In genomic region chr7:69192134-69192533, GRCh38 we compare ENCODE assay signal across 27 cellular contexts.
A peak's percentile ranks its signal among the peaks of the same experiment; 100 is the strongest.
DNase-seq lines count a peak whose midpoint lies in the region; ATAC-seq lines count a peak whose summit lies in the region.
"Had no signal": no experiment of that assay in that cellular context is flagged by ENCODE, and none has a peak within 500 bp of the region (broad histone marks: within the 10 kb centered on the region; RNA-seq: fewer than 3 reads in every experiment).

No MANE protein-coding gene starts in this region.

- H3K9me3 Mint-ChIP-seq in stimulated activated naive B cell treated with anti-CD40 and anti-IgM and Interleukin-4, amounts not matched to agents 10 μg/mL and 1 μg/mL and 100 μg/mL, for 72 hours, result peaks cover 7 to 11% of the 10 kb centered on the region in 2 donors

- DNase-seq in NCI-H2196 (lab: John Stamatoyannopoulos, UW; ENCODE audit: unreplicated experiment) (peak; percentile 35), NCI-H2196 treated with DMSO at 0.1 percent for 48 hours (lab: John Stamatoyannopoulos, UW; ENCODE audit: unreplicated experiment) (no peak), NCI-H2107 treated with DMSO at 0.1 percent for 48 hours (lab: John Stamatoyannopoulos, UW; ENCODE audit: unreplicated experiment) (peak; percentile 38), NCI-H1417 treated with DMSO at 0.1 percent for 48 hours (lab: John Stamatoyannopoulos, UW) (no peak), NCI-H526 treated with DMSO at 0.1 percent for 48 hours (lab: John Stamatoyannopoulos, UW) (no peak)
- DNase-seq in stimulated activated naive B cell treated with anti-CD40 and anti-IgM and Interleukin-4, amounts not matched to agents 10 μg/mL and 1 μg/mL and 100 μg/mL, for 72 hours, result peak; percentile 25
- DNase-seq: 8988T; activated CD4-positive, alpha-beta T cell treated with anti-CD3 and anti-CD28 coated beads for 36 hours; activated CD8-positive, alpha-beta T cell treated with anti-CD3 and anti-CD28 coated beads, Interleukin-2, amount 10 ng/mL, durations not matched to agents 7 days and 5 days; activated naive CD8-positive, alpha-beta T cell treated with anti-CD3 and anti-CD28 coated beads, Interleukin-2, amount 10 ng/mL, durations not matched to agents 7 days and 5 days; CD4-positive, alpha-beta T cell; colonic mucosa; effector memory CD4-positive, alpha-beta T cell; glutamatergic neuron; islet precursor cell; Kasumi-1; left ventricle myocardium superior; NCI-H1048; NCI-H1694 treated with DMSO at 0.1 percent for 48 hours; PC-3; SHP77; stimulated activated CD4-positive, alpha-beta T cell treated with anti-CD3 and anti-CD28 coated beads, Interleukin-15, amount 100 ng/mL, for 24 hours; stimulated activated naive CD8-positive, alpha-beta T cell treated with anti-CD3 and anti-CD28 coated beads, Interleukin-15, amount 100 ng/mL, for 72 hours; thyroid gland had no signal

- peaks cover 0 to 1% of the 10 kb centered on the region in 2 donors for H3K36me3 Mint-ChIP-seq in stimulated activated naive B cell treated with anti-CD40 and anti-IgM and Interleukin-4, amounts not matched to agents 10 μg/mL and 1 μg/mL and 100 μg/mL, for 72 hours
- H3K36me3 Mint-ChIP-seq: activated naive CD8-positive, alpha-beta T cell treated with anti-CD3 and anti-CD28 coated beads, Interleukin-2, amount 10 ng/mL, durations not matched to agents 7 days and 5 days had no signal

- ATAC-seq in HG03159 (IDR thresholded peaks at IDR 0.05; ENCODE audit: unreplicated experiment), result peak; percentile 74
- ATAC-seq in stimulated activated naive B cell treated with anti-CD40 and anti-IgM and Interleukin-4, amounts not matched to agents 10 μg/mL and 1 μg/mL and 100 μg/mL, for 72 hours (replicated peaks), result peak; percentile 87 to 89
- ATAC-seq in GM21367 (IDR thresholded peaks at IDR 0.05; ENCODE audit: unreplicated experiment), result no peak
- ATAC-seq: activated CD4-positive, alpha-beta T cell treated with anti-CD3 and anti-CD28 coated beads for 36 hours; activated CD8-positive, alpha-beta T cell treated with anti-CD3 and anti-CD28 coated beads, Interleukin-2, amount 10 ng/mL, durations not matched to agents 7 days and 5 days; HepG2; left ventricle myocardium superior; PC-3; stimulated activated naive CD8-positive, alpha-beta T cell treated with anti-CD3 and anti-CD28 coated beads, Interleukin-15, amount 100 ng/mL, for 72 hours had no signal

- H3K4me3 Mint-ChIP-seq in stimulated activated naive B cell treated with anti-CD40 and anti-IgM and Interleukin-4, amounts not matched to agents 10 μg/mL and 1 μg/mL and 100 μg/mL, for 72 hours, result no peak overlapping the region
- H3K4me3 Mint-ChIP-seq: activated CD4-positive, alpha-beta T cell treated with anti-CD3 and anti-CD28 coated beads for 36 hours; activated CD8-positive, alpha-beta T cell treated with anti-CD3 and anti-CD28 coated beads, Interleukin-2, amount 10 ng/mL, durations not matched to agents 7 days and 5 days; activated naive CD8-positive, alpha-beta T cell treated with anti-CD3 and anti-CD28 coated beads, Interleukin-2, amount 10 ng/mL, durations not matched to agents 7 days and 5 days; CD4-positive, alpha-beta T cell; stimulated activated naive CD8-positive, alpha-beta T cell treated with anti-CD3 and anti-CD28 coated beads, Interleukin-15, amount 100 ng/mL, for 72 hours had no signal

- H3K4me1 Mint-ChIP-seq in stimulated activated naive B cell treated with anti-CD40 and anti-IgM and Interleukin-4, amounts not matched to agents 10 μg/mL and 1 μg/mL and 100 μg/mL, for 72 hours, result peaks cover 17 to 21% of the 10 kb centered on the region in 2 donors
- H3K4me1 Mint-ChIP-seq: activated CD4-positive, alpha-beta T cell treated with anti-CD3 and anti-CD28 coated beads for 36 hours; activated naive CD8-positive, alpha-beta T cell treated with anti-CD3 and anti-CD28 coated beads, Interleukin-2, amount 10 ng/mL, durations not matched to agents 7 days and 5 days; stimulated activated naive CD8-positive, alpha-beta T cell treated with anti-CD3 and anti-CD28 coated beads, Interleukin-15, amount 100 ng/mL, for 72 hours had no signal

- no peaks in the 10 kb centered on the region for H3K27me3 Mint-ChIP-seq in stimulated activated naive B cell treated with anti-CD40 and anti-IgM and Interleukin-4, amounts not matched to agents 10 μg/mL and 1 μg/mL and 100 μg/mL, for 72 hours
- H3K27me3 Mint-ChIP-seq: activated CD4-positive, alpha-beta T cell treated with anti-CD3 and anti-CD28 coated beads for 36 hours; activated naive CD8-positive, alpha-beta T cell treated with anti-CD3 and anti-CD28 coated beads, Interleukin-2, amount 10 ng/mL, durations not matched to agents 7 days and 5 days; CD4-positive, alpha-beta T cell; stimulated activated naive CD8-positive, alpha-beta T cell treated with anti-CD3 and anti-CD28 coated beads, Interleukin-15, amount 100 ng/mL, for 72 hours had no signal

- H3K27ac Mint-ChIP-seq in stimulated activated naive B cell treated with anti-CD40 and anti-IgM and Interleukin-4, amounts not matched to agents 10 μg/mL and 1 μg/mL and 100 μg/mL, for 72 hours, result no peak overlapping the region
- H3K27ac Mint-ChIP-seq: activated CD4-positive, alpha-beta T cell treated with anti-CD3 and anti-CD28 coated beads for 36 hours; activated CD8-positive, alpha-beta T cell treated with anti-CD3 and anti-CD28 coated beads, Interleukin-2, amount 10 ng/mL, durations not matched to agents 7 days and 5 days; activated naive CD8-positive, alpha-beta T cell treated with anti-CD3 and anti-CD28 coated beads, Interleukin-2, amount 10 ng/mL, durations not matched to agents 7 days and 5 days; CD4-positive, alpha-beta T cell; stimulated activated naive CD8-positive, alpha-beta T cell treated with anti-CD3 and anti-CD28 coated beads, Interleukin-15, amount 100 ng/mL, for 72 hours had no signal

Comparison
In these comparisons a context has a peak if more than half of its experiments do, and no peak if none do; other contexts are left out.
1. DNase-seq: peak in NCI-H2196 (single experiment), NCI-H2107 treated with DMSO at 0.1 percent for 48 hours (single experiment) and stimulated activated naive B cell treated with anti-CD40 and anti-IgM and Interleukin-4, amounts not matched to agents 10 μg/mL and 1 μg/mL and 100 μg/mL, for 72 hours (single experiment); none in NCI-H2196 treated with DMSO at 0.1 percent for 48 hours (single experiment), NCI-H1417 treated with DMSO at 0.1 percent for 48 hours (single experiment) and NCI-H526 treated with DMSO at 0.1 percent for 48 hours (single experiment).